Comparison of ENCODE assay signal across 8 cellular contexts in genomic region chr20:18567739-18568091, GRCh38. TPM values are rescaled to one million over a fixed set of nuclear protein-coding genes. Genes with fewer than 3 reads are reported as not detected.
DNase-seq lines count a peak whose midpoint lies in the region; TF ChIP-seq lines count a peak whose summit lies in the region.

No MANE protein-coding gene starts in this region.

- H3K4me1 Mint-ChIP-seq in IgD-negative memory B cell = peaks cover 18 to 25% (median 21%) of the 10 kb centered on the region in 3 donors
- H3K4me1 Mint-ChIP-seq in chondrocyte (ENCODE audit: low read depth) = peaks cover 21% of the 10 kb centered on the region

- no peaks in the 10 kb centered on the region for H3K27me3 Mint-ChIP-seq in IgD-negative memory B cell
- no peaks in the 10 kb centered on the region for H3K27me3 Mint-ChIP-seq in chondrocyte (ENCODE audit: low read depth)

- H3K36me3 ChIP-seq in muscle layer of duodenum (ENCODE audit: control insufficient read depth in 1 of 2, insufficient read depth in 2 of 2, low read length in 2 of 2) = peaks cover 10 to 16% of the 10 kb centered on the region in 2 donors

- H3K9me3 Mint-ChIP-seq in IgD-negative memory B cell (peaks cover 3 to 4% (median 3%) of the 10 kb centered on the region in 3 donors), chondrocyte (ENCODE audit: low read depth) (peaks cover 3% of the 10 kb centered on the region)

- H3K4me3 Mint-ChIP-seq in IgD-negative memory B cell (peak overlapping the region; percentile 92 to 99 (median 97)), chondrocyte (ENCODE audit: unreplicated experiment) (peak overlapping the region; percentile 95)

- H3K9me3 ChIP-seq in muscle layer of duodenum (ENCODE audit: control insufficient read depth in 1 of 2, low read length in 2 of 2) = no peaks in the 10 kb centered on the region

- H3K27ac Mint-ChIP-seq in IgD-negative memory B cell = peak overlapping the region; percentile 84 to 98 (median 98)
- peak overlapping the region; percentile 98 for H3K27ac Mint-ChIP-seq in chondrocyte (ENCODE audit: unreplicated experiment)

- H3K36me3 Mint-ChIP-seq in IgD-negative memory B cell (peaks cover 8% of the 10 kb centered on the region), chondrocyte (ENCODE audit: low read depth) (peaks cover 8% of the 10 kb centered on the region)

- H3K27me3 ChIP-seq in muscle layer of duodenum (ENCODE audit: low read depth, low read length) = no peaks in the 10 kb centered on the region

- peak overlapping the region; percentile 75 to 93 for H3K4me3 ChIP-seq in muscle layer of duodenum (ENCODE audit: low read depth in 1 of 2, low read length in 2 of 2)

- no peak for TF ChIP-seq CTCF in chondrocyte (IDR thresholded peaks at IDR 0.05)

- DNase-seq in NCI-H2227 (lab: John Stamatoyannopoulos, UW; ENCODE audit: unreplicated experiment) (peak; percentile 50), NCI-H2227 treated with DMSO at 0.1 percent for 48 hours (lab: John Stamatoyannopoulos, UW) (no peak), chondrocyte (ENCODE audit: low spot score) (no peak), inferior parietal cortex (ENCODE audit: extremely low spot score) (no peak), kidney tubule cell (ENCODE audit: low spot score) (no peak)
- no peak for DNase-seq in activated CD8-positive, alpha-beta memory T cell treated with anti-CD3 and anti-CD28 coated beads for 24 hours

- H3K4me1 ChIP-seq in muscle layer of duodenum (ENCODE audit: control insufficient read depth in 1 of 2, insufficient read depth in 2 of 2, low read length in 2 of 2) = peaks cover 0 to 3% of the 10 kb centered on the region in 2 donors

- H3K27ac ChIP-seq in muscle layer of duodenum (ENCODE audit: low read length) = peak overlapping the region; percentile 94

RNA-seq across cellular contexts. Expression of gene SMIM26, which starts 0.5 kb away (rescaled TPM):
- polyA plus RNA-seq in IgD-negative memory B cell = 202 TPM
- 37.9 to 47.7 TPM (median 39.6 TPM) in 3 replicates for total RNA-seq in chondrocyte

RNA-seq across cellular contexts. Expression of gene DTD1, which starts 20.1 kb away (rescaled TPM):
- 51.9 TPM for polyA plus RNA-seq in IgD-negative memory B cell
- total RNA-seq in chondrocyte = 19.7 to 22.2 TPM (median 21.9 TPM) in 3 replicates

RNA-seq across cellular contexts. Expression of gene SEC23B, which starts 60.0 kb away (rescaled TPM):
- polyA plus RNA-seq in IgD-negative memory B cell = 41.1 TPM
- 38.5 to 53.9 TPM (median 38.9 TPM) in 3 replicates for total RNA-seq in chondrocyte
